21 cellular contexts compared by ENCODE assay signal in the genomic region with DNA sequence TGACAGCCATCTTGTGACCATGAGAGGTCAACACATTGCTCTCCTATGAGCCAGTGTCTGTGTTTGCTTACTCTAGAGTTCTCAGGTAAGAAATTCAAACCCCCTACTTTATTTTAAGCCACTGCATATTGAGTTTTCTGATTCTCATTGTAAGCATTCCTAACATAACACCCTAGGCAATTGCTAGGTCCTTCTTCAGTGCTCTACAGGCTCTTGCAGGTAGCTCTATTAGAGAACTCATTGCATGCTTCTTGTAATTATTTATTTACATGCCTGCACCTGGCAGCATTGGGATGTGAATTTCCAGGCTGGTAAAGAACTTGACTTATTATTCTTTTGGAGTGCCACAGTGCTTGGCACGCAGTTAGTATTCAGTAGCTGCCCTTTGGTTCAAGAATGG.
"Had no signal": no experiment of that assay in that cellular context is flagged by ENCODE, and none has a peak within 500 bp of the region (broad histone marks: within the 10 kb centered on the region; RNA-seq: fewer than 3 reads in every experiment).

No MANE protein-coding gene starts in this region.

- H3K27me3 ChIP-seq: dorsolateral prefrontal cortex, esophagus muscularis mucosa, foreskin keratinocyte, gastroesophageal sphincter, heart right ventricle had no signal

- DNase-seq: dermis blood vessel endothelial cell; dorsolateral prefrontal cortex; effector CD4-positive, alpha-beta T cell; effector memory CD4-positive, alpha-beta T cell; foreskin keratinocyte; glutamatergic neuron; head of caudate nucleus; heart right ventricle; hippocampal formation; kidney; kidney glomerular epithelial cell; left colon; left ventricle myocardium superior; mammary epithelial cell; mesendoderm; midbrain had no signal

- H3K27ac ChIP-seq: coronary artery, dorsolateral prefrontal cortex, esophagus muscularis mucosa, foreskin keratinocyte, gastroesophageal sphincter, heart right ventricle had no signal

- ATAC-seq: foreskin keratinocyte, gastroesophageal sphincter, heart right ventricle, left colon, left lobe of liver, left ventricle myocardium superior had no signal

- H3K4me1 ChIP-seq: esophagus muscularis mucosa, gastroesophageal sphincter, heart right ventricle had no signal

- H3K4me3 ChIP-seq: coronary artery, dorsolateral prefrontal cortex, esophagus muscularis mucosa, gastroesophageal sphincter, heart right ventricle, lung had no signal

- H3K9me3 ChIP-seq: esophagus muscularis mucosa, gastroesophageal sphincter had no signal
